In genomic region chr10:87836098-87836497, GRCh38 we compare ENCODE assay signal across 28 cellular contexts. TPM values are rescaled to one million over a fixed set of nuclear protein-coding genes. Genes with fewer than 3 reads are reported as not detected.
"Had no signal": no experiment of that assay in that cellular context is flagged by ENCODE, and none has a peak within 500 bp of the region (broad histone marks: within the 10 kb centered on the region; RNA-seq: fewer than 3 reads in every experiment).

No MANE protein-coding gene starts in this region.

- DNase-seq: activated CD4-positive, alpha-beta memory T cell treated with anti-CD3 and anti-CD28 coated beads, Interleukin-2, amount 10 ng/mL, durations not matched to agents 7 days and 5 days; activated CD4-positive, alpha-beta T cell treated with anti-CD3 and anti-CD28 coated beads for 1 hour; activated CD4-positive, alpha-beta T cell treated with anti-CD3 and anti-CD28 coated beads for 4 hours; activated CD4-positive, alpha-beta T cell treated with anti-CD3 and anti-CD28 coated beads, Interleukin-2, amount 10 ng/mL, durations not matched to agents 7 days and 5 days; activated CD4-positive, alpha-beta T cell treated with anti-CD3 and anti-CD28 coated beads, Interleukin-2, amount 50 U/mL, for 4 hours; activated CD4-positive, CD25-positive, alpha-beta regulatory T cell; activated CD8-positive, alpha-beta memory T cell treated with anti-CD3 and anti-CD28 coated beads, Interleukin-2, amount 50 U/mL, for 48 hours; activated gamma-delta T cell; activated naive CD4-positive, alpha-beta T cell; activated naive CD4-positive, alpha-beta T cell treated with anti-CD3 and anti-CD28 coated beads, Interleukin-2, amount 10 ng/mL, durations not matched to agents 7 days and 5 days; activated naive CD8-positive, alpha-beta T cell treated with anti-CD3 and anti-CD28 coated beads, Interleukin-2, amount 10 ng/mL, durations not matched to agents 7 days and 5 days; activated T-cell treated with anti-CD3 and anti-CD28 coated beads for 4 hours; activated T-cell treated with anti-CD3 and anti-CD28 coated beads, Interleukin-2, amount 50 U/mL, for 24 hours; activated T-cell treated with anti-CD3 and anti-CD28 coated beads, Interleukin-2, amount 50 U/mL, for 72 hours; dorsolateral prefrontal cortex; effector memory CD4-positive, alpha-beta T cell; endodermal cell; foreskin fibroblast; glutamatergic neuron; heart left ventricle; T-helper 17 cell; T1000; WERI-Rb-1 had no signal

- ATAC-seq: activated naive CD4-positive, alpha-beta T cell treated with anti-CD3 and anti-CD28 coated beads, Interleukin-2, amount 50 U/mL, for 72 hours; activated T-cell treated with anti-CD3 and anti-CD28 coated beads, Interleukin-2, amount 50 U/mL, for 72 hours; esophagus mucosa; heart left ventricle; T-helper 17 cell had no signal

- H3K36me3 ChIP-seq: ascending aorta, breast epithelium, heart left ventricle, WERI-Rb-1 had no signal

- H3K27me3 ChIP-seq: ascending aorta, breast epithelium, dorsolateral prefrontal cortex, heart left ventricle had no signal

- H3K9me3 ChIP-seq: ascending aorta, breast epithelium, heart left ventricle had no signal

- H3K4me1 ChIP-seq: ascending aorta, breast epithelium, heart left ventricle had no signal

- H3K27ac ChIP-seq: ascending aorta, breast epithelium, coronary artery, dorsolateral prefrontal cortex, heart left ventricle, WERI-Rb-1 had no signal

- H3K4me3 ChIP-seq: ascending aorta, breast epithelium, coronary artery, dorsolateral prefrontal cortex, heart left ventricle had no signal

RNA-seq across cellular contexts. Expression of gene KLLN, which starts 27.2 kb away (rescaled TPM):
- total RNA-seq: ascending aorta had no signal
